1 cellular context compared by ENCODE assay signal in the genomic region with DNA sequence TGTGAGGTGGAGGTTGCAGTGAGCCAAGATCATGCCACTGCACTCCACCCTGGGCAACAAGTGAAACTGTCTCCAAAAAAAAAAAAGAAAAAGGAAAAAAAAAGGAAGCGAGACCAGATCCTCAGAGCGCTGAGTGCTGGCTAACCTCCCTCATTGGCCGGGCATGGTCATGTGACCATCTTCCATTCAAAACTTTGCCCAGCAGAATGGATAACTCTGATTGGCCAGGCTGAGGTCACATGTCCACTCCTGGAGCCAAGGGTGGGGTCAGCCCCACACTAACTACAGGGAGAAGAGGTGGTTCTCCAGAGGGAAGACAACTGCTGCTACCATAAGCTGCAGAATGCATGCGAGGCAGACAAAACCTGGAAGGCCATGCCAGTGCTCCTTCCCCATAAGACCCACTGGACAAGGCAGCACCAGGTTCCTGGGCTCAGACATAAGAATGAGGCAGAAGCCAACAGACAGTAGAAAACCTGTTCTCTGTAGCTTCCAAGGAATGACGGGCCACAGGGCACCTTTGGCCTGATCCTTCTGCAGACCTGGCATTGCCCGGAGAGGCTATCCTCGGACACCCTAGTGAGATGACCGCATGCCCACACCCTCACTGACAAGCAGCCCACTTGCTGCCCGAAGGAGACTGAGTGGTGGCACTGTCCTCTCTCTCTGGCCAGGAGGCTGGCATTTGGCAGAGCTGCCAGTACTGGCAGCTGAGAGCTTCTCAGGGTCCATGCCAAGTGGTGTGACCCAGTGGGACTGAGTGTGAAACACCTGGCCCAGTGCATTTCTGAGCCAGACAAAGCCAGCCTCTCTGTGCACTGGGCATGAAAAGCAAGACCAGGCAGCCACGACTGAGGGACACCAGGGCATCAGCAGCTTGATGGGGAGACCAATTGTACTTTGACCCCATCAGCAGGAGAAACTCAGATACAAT.
TF ChIP-seq lines count a peak whose summit lies in the region.

No MANE protein-coding gene starts in this region.

TF ChIP-seq in GM12878, 131 proteins besides CTCF, POLR2A, EP300 and RAD21:
- TF ChIP-seq RAD51 (IDR thresholded peaks at IDR 0.05) (peak; percentile 39; the same call in 1 of the 2 replicates), CBX3 (IDR thresholded peaks at IDR 0.05; ENCODE audit: borderline replicate concordance, low read depth) (no peak), IKZF1 (conservative IDR thresholded peaks at IDR 0.05) (no peak), FOXK2 (IDR thresholded peaks at IDR 0.05) (no peak), YY1 (IDR thresholded peaks at IDR 0.05; ENCODE audit: low read depth, low read length) (no peak), NR2F1 (conservative IDR thresholded peaks at IDR 0.05) (no peak), NR2C2 (IDR thresholded peaks at IDR 0.05; ENCODE audit: borderline replicate concordance, control insufficient read depth, insufficient read length, low read depth) (no peak), CEBPB (IDR thresholded peaks at IDR 0.05; ENCODE audit: borderline replicate concordance in 1 of 2, low read depth in 2 of 2, low read length in 2 of 2) (no peak)
- TF ChIP-seq, protein P1, sequence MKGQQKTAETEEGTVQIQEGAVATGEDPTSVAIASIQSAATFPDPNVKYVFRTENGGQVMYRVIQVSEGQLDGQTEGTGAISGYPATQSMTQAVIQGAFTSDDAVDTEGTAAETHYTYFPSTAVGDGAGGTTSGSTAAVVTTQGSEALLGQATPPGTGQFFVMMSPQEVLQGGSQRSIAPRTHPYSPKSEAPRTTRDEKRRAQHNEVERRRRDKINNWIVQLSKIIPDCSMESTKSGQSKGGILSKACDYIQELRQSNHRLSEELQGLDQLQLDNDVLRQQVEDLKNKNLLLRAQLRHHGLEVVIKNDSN (IDR thresholded peaks at IDR 0.05; ENCODE audit: borderline replicate concordance, extremely low read length, insufficient read depth, low read depth, low read length), result peak; percentile 16
- TF ChIP-seq, protein P2, sequence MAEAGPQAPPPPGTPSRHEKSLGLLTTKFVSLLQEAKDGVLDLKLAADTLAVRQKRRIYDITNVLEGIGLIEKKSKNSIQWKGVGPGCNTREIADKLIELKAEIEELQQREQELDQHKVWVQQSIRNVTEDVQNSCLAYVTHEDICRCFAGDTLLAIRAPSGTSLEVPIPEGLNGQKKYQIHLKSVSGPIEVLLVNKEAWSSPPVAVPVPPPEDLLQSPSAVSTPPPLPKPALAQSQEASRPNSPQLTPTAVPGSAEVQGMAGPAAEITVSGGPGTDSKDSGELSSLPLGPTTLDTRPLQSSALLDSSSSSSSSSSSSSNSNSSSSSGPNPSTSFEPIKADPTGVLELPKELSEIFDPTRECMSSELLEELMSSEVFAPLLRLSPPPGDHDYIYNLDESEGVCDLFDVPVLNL (IDR thresholded peaks at IDR 0.05; ENCODE audit: low read depth, low read length), result no peak
